ENCODE assay signal across 8 cellular contexts in genomic region chr9:95336281-95336680, GRCh38. TPM values are rescaled to one million over a fixed set of nuclear protein-coding genes. Genes with fewer than 3 reads are reported as not detected.
DNase-seq lines count a peak whose midpoint lies in the region; ATAC-seq and TF ChIP-seq lines count a peak whose summit lies in the region.

No MANE protein-coding gene starts in this region.

- H3K4me3 Mint-ChIP-seq in stimulated activated naive B cell treated with anti-CD40 and anti-IgM and Interleukin-4, amounts not matched to agents 10 μg/mL and 1 μg/mL and 100 μg/mL, for 72 hours = no peak overlapping the region

- H3K27ac Mint-ChIP-seq in stimulated activated naive B cell treated with anti-CD40 and anti-IgM and Interleukin-4, amounts not matched to agents 10 μg/mL and 1 μg/mL and 100 μg/mL, for 72 hours = no peak overlapping the region

- TF ChIP-seq CTCF in fibroblast of the aortic adventitia (IDR thresholded peaks at IDR 0.05; ENCODE audit: insufficient read depth, low read length) = peak; percentile 45

- no peaks in the 10 kb centered on the region for H3K4me1 Mint-ChIP-seq in stimulated activated naive B cell treated with anti-CD40 and anti-IgM and Interleukin-4, amounts not matched to agents 10 μg/mL and 1 μg/mL and 100 μg/mL, for 72 hours

- no peak overlapping the region for H3K4me3 ChIP-seq in fibroblast of the aortic adventitia (ENCODE audit: low read depth, low read length)

- ATAC-seq in stimulated activated naive B cell treated with anti-CD40 and anti-IgM and Interleukin-4, amounts not matched to agents 10 μg/mL and 1 μg/mL and 100 μg/mL, for 72 hours (replicated peaks) = peak; percentile 43 to 45
- no peak for ATAC-seq in GM21367 (IDR thresholded peaks at IDR 0.05; ENCODE audit: unreplicated experiment)
- ATAC-seq in GM21825 (IDR thresholded peaks at IDR 0.05; ENCODE audit: unreplicated experiment) = no peak

- DNase-seq in activated T-cell treated with anti-CD3 and anti-CD28 coated beads for 1 hour (ENCODE audit: low read depth) (peak; percentile 23), RKO (ENCODE audit: low spot score) (peak; percentile 58), fibroblast of the aortic adventitia (ENCODE audit: low read depth) (peak; percentile 20), medulla oblongata (ENCODE audit: extremely low spot score) (no peak)
- DNase-seq in activated T-cell treated with anti-CD3 and anti-CD28 coated beads, Interleukin-2, amount 50 U/mL, for 1 hour = no peak
- DNase-seq in stimulated activated naive B cell treated with anti-CD40 and anti-IgM and Interleukin-4, amounts not matched to agents 10 μg/mL and 1 μg/mL and 100 μg/mL, for 72 hours = no peak

- no peaks in the 10 kb centered on the region for H3K9me3 Mint-ChIP-seq in stimulated activated naive B cell treated with anti-CD40 and anti-IgM and Interleukin-4, amounts not matched to agents 10 μg/mL and 1 μg/mL and 100 μg/mL, for 72 hours

- H3K27me3 Mint-ChIP-seq in stimulated activated naive B cell treated with anti-CD40 and anti-IgM and Interleukin-4, amounts not matched to agents 10 μg/mL and 1 μg/mL and 100 μg/mL, for 72 hours = peaks cover 0 to 21% of the 10 kb centered on the region in 2 donors

- no peaks in the 10 kb centered on the region for H3K36me3 Mint-ChIP-seq in stimulated activated naive B cell treated with anti-CD40 and anti-IgM and Interleukin-4, amounts not matched to agents 10 μg/mL and 1 μg/mL and 100 μg/mL, for 72 hours

RNA-seq across cellular contexts. Expression of gene FANCC, which starts 18.8 kb away (rescaled TPM):
- total RNA-seq in fibroblast of the aortic adventitia (ENCODE audit: low replicate concordance) = 5.5 and 15.9 TPM in 2 replicates

Comparison
In these comparisons a context has a peak if more than half of its experiments do, and no peak if none do; other contexts are left out.
1. DNase-seq: peak in activated T-cell treated with anti-CD3 and anti-CD28 coated beads for 1 hour (single experiment), RKO (single experiment) and fibroblast of the aortic adventitia (single experiment); none in activated T-cell treated with anti-CD3 and anti-CD28 coated beads, Interleukin-2, amount 50 U/mL, for 1 hour (single experiment), stimulated activated naive B cell treated with anti-CD40 and anti-IgM and Interleukin-4, amounts not matched to agents 10 μg/mL and 1 μg/mL and 100 μg/mL, for 72 hours (single experiment) and medulla oblongata (single experiment).
2. ATAC-seq: peak in stimulated activated naive B cell treated with anti-CD40 and anti-IgM and Interleukin-4, amounts not matched to agents 10 μg/mL and 1 μg/mL and 100 μg/mL, for 72 hours (2 of 2); none in GM21367 (single experiment) and GM21825 (single experiment).